Comparison of ENCODE assay signal across 8 cellular contexts in genomic region chr2:43178602-43179542, GRCh38. TPM values are rescaled to one million over a fixed set of nuclear protein-coding genes. Genes with fewer than 3 reads are reported as not detected.
A peak's percentile ranks its signal among the peaks of the same experiment; 100 is the strongest.
DNase-seq lines count a peak whose midpoint lies in the region; ATAC-seq, FAIRE-seq and TF ChIP-seq lines count a peak whose summit lies in the region.

No MANE protein-coding gene starts in this region.

- H3K9ac ChIP-seq in HepG2 (ENCODE audit: insufficient read depth, low read depth, low read length) = peak overlapping the region; percentile 63

- H4K20me1 ChIP-seq in HepG2 (ENCODE audit: insufficient read depth, low read length) = no peaks in the 10 kb centered on the region

- peak; percentile 20; the same call in 1 of the 2 replicates for TF ChIP-seq RAD21 in HepG2 (CRISPR knock-in tag; IDR thresholded peaks at IDR 0.05)

- H3K4me3 ChIP-seq in coronary artery (no peak overlapping the region), HepG2 (replicated peaks in 1 of 3; ENCODE audit: insufficient read depth in 1 of 3, low read depth in 2 of 3, low read length in 3 of 3) (peak overlapping the region; percentile 43 to 62 (median 61))

- no peak; a peak in 1 of 4 replicates for TF ChIP-seq POLR2A in HepG2 (IDR thresholded peaks at IDR 0.05; ENCODE audit: insufficient read depth in 1 of 2, low read depth in 2 of 2, low read length in 2 of 2)

- TF ChIP-seq EP300 in HepG2 (IDR thresholded peaks at IDR 0.05; ENCODE audit: low read depth in 2 of 2, low read length in 2 of 2) (peak in 1 of 2 experiments; percentile 77; a peak in 2 of 4 replicates), HepG2 (CRISPR knock-in tag; IDR thresholded peaks at IDR 0.05; ENCODE audit: borderline replicate concordance) (peak; percentile 53)

- TSS peak; percentile 91 for BruUV-seq in HepG2 (replicated peaks; lab: Mats Ljungman, UMichigan)

- in situ Hi-C loops in HepG2 (cut with HindIII; ENCODE audit: extremely low pct_ligation_motif_present, low pct_unique_long_range_greater_than_20kb) = no loop called here

- no peaks in the 10 kb centered on the region for H3K36me3 ChIP-seq in HepG2 (replicated peaks in 1 of 2; ENCODE audit: control insufficient read depth in 1 of 2, insufficient read depth in 2 of 2, low read length in 2 of 2)

- intact Hi-C loops in HepG2 (cut with micrococcal nuclease; ENCODE audit: unreplicated experiment) = loop anchor here (2.0 kb wide), 2 partner anchors 16 to 20 kb away; no protein-coding TSS in a partner anchor

- no peaks in the 10 kb centered on the region for H3K79me2 ChIP-seq in HepG2 (ENCODE audit: insufficient read depth, low read length)

- H2AFZ ChIP-seq in HepG2 (ENCODE audit: low read length) = no peak overlapping the region

- ATAC-seq in HepG2 (peak; percentile 88), HG02970 (IDR thresholded peaks at IDR 0.05; ENCODE audit: low FRiP score, unreplicated experiment) (no peak), GM21576 (IDR thresholded peaks at IDR 0.05; ENCODE audit: unreplicated experiment) (no peak)

- POLR2A ChIA-PET in RWPE1 (lab: Yijun Ruan, JAX; ENCODE audit: low non-redundant PET) = no interaction called here
- POLR2A ChIA-PET in HepG2 (lab: Yijun Ruan, JAX) = interaction anchor here (0.8 to 8.5 kb wide), 21 partner anchors 9 to 387 kb away, joined by 3 to 97 read pairs (median 8); partner anchors contain the start of genes HAAO and ZFP36L2

- FAIRE-seq in HepG2 (lab: Jason Lieb, UNC) = peak; percentile 87

- WGBS in HepG2 (ENCODE audit: low lambda C conversion rate) = 1% methylated on average over 18 of the region's 18 CpGs

- H3K27ac ChIP-seq in RWPE1 = peak overlapping the region; percentile 98
- peak overlapping the region; percentile 62 to 81 for H3K27ac ChIP-seq in coronary artery
- peak overlapping the region; percentile 81 for H3K27ac ChIP-seq in HepG2 (ENCODE audit: extremely low read length, insufficient read depth, low read length)
- H3K27ac ChIP-seq in substantia nigra (ENCODE audit: low read depth, low read length, poor library complexity, severe bottlenecking) = peak overlapping the region; percentile 35

- H3K9me3 ChIP-seq in HepG2 (ENCODE audit: low read length) = no peaks in the 10 kb centered on the region

- CTCF ChIA-PET in RWPE1 (lab: Yijun Ruan, JAX) = interaction anchor here (0.6 to 0.7 kb wide), 2 partner anchors 225 to 341 kb away, joined by 3 read pairs; no protein-coding TSS in a partner anchor
- CTCF ChIA-PET in HepG2 (lab: Yijun Ruan, JAX; ENCODE audit: low intra/inter-chr PET ratio, low total read pairs) = interaction anchor here (0.7 kb wide), 1 partner anchor 9 kb away, joined by 3 read pairs; no protein-coding TSS in a partner anchor

- H3K4me1 ChIP-seq in HepG2 (ENCODE audit: insufficient read depth, low read length) = peaks cover 77% of the 10 kb centered on the region

- DNase-seq in AG20443 (ENCODE audit: low spot score) = peak; percentile 93
- DNase-seq in HS-5 (ENCODE audit: low read depth) = peak; percentile 8
- peak; percentile 85 for DNase-seq in RWPE1 (ENCODE audit: low spot score)
- peak; percentile 90 for DNase-seq in coronary artery (ENCODE audit: low spot score)
- peak; percentile 90 for DNase-seq in HepG2 (ENCODE audit: low spot score)
- DNase-seq in substantia nigra (lab: John Stamatoyannopoulos, UW) = peak in 10 of 49 donors; percentile 7 to 52 (median 18)

- peak overlapping the region; percentile 93 for H3K4me2 ChIP-seq in HepG2 (ENCODE audit: low read depth, low read length)

- no peaks in the 10 kb centered on the region for H3K27me3 ChIP-seq in HepG2 (ENCODE audit: control insufficient read depth in 1 of 2, insufficient read depth in 2 of 2, low read length in 2 of 2)

- TF ChIP-seq CTCF in RWPE1 (conservative IDR thresholded peaks at IDR 0.05; ENCODE audit: low read depth) (no peak), coronary artery (IDR thresholded peaks at IDR 0.05) (no peak), HepG2 (CRISPR knock-in tag; IDR thresholded peaks at IDR 0.05) (peak; percentile 1; the same call in 1 of the 2 replicates)

TF ChIP-seq in HepG2, 621 proteins besides CTCF, POLR2A, EP300 and RAD21 (continues in another document):
- peak; percentile 89 for TF ChIP-seq RXRA (CRISPR knock-in tag; IDR thresholded peaks at IDR 0.05)
- TF ChIP-seq SOX6 (IDR thresholded peaks at IDR 0.05) = no peak
- TF ChIP-seq SOX6 (CRISPR knock-in tag; IDR thresholded peaks at IDR 0.05) = peak; percentile 95
- TF ChIP-seq, protein P1, sequence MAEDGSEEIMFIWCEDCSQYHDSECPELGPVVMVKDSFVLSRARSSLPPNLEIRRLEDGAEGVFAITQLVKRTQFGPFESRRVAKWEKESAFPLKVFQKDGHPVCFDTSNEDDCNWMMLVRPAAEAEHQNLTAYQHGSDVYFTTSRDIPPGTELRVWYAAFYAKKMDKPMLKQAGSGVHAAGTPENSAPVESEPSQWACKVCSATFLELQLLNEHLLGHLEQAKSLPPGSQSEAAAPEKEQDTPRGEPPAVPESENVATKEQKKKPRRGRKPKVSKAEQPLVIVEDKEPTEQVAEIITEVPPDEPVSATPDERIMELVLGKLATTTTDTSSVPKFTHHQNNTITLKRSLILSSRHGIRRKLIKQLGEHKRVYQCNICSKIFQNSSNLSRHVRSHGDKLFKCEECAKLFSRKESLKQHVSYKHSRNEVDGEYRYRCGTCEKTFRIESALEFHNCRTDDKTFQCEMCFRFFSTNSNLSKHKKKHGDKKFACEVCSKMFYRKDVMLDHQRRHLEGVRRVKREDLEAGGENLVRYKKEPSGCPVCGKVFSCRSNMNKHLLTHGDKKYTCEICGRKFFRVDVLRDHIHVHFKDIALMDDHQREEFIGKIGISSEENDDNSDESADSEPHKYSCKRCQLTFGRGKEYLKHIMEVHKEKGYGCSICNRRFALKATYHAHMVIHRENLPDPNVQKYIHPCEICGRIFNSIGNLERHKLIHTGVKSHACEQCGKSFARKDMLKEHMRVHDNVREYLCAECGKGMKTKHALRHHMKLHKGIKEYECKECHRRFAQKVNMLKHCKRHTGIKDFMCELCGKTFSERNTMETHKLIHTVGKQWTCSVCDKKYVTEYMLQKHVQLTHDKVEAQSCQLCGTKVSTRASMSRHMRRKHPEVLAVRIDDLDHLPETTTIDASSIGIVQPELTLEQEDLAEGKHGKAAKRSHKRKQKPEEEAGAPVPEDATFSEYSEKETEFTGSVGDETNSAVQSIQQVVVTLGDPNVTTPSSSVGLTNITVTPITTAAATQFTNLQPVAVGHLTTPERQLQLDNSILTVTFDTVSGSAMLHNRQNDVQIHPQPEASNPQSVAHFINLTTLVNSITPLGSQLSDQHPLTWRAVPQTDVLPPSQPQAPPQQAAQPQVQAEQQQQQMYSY (CRISPR knock-in tag; IDR thresholded peaks at IDR 0.05) = no peak
- no peak for TF ChIP-seq CSRNP2 (CRISPR knock-in tag; conservative IDR thresholded peaks at IDR 0.05; ENCODE audit: low read depth)
- no peak for TF ChIP-seq ZNF430 (CRISPR knock-in tag; IDR thresholded peaks at IDR 0.05)

RNA-seq across cellular contexts. Expression of gene ZFP36L2, which starts 47.5 kb away (rescaled TPM):
- total RNA-seq in HepG2 (2016; rRNA removed; fragmentation: Illumina TruSeq; extraction: Trizol) = 21.8 and 32.5 TPM in 2 replicates
- 10.9 and 11.1 TPM in 2 replicates for total RNA-seq in HepG2 (2016; cell fraction: cytosol; rRNA removed; fragmentation: Illumina TruSeq; extraction: Trizol; ENCODE audit: low read depth)
- total RNA-seq in HepG2 (2016; cell fraction: insoluble cytoplasmic fraction; rRNA removed; fragmentation: Illumina TruSeq; extraction: Trizol) = 20.7 and 30.7 TPM in 2 replicates
- total RNA-seq in HepG2 (2016; cell fraction: membrane; rRNA removed; fragmentation: Illumina TruSeq; extraction: Trizol) = 45.2 and 45.6 TPM in 2 replicates
- total RNA-seq in HepG2 (2016; cell fraction: nucleus; rRNA removed; fragmentation: Illumina TruSeq; extraction: Trizol) = 28.9 and 31.5 TPM in 2 replicates
- polyA plus RNA-seq in HepG2 (2011; rRNA removed) = 11.2 and 12.5 TPM in 2 replicates
- 6.8 and 9.1 TPM in 2 replicates for polyA plus RNA-seq in HepG2 (2011; cell fraction: cytosol; rRNA removed)
- polyA plus RNA-seq in HepG2 (2011; cell fraction: nucleus; rRNA removed) = 13.5 and 16.7 TPM in 2 replicates
- polyA plus RNA-seq in HepG2 (2012) = 52.4 and 60.8 TPM in 2 replicates
- 10.6 and 12.4 TPM in 2 replicates for polyA plus RNA-seq in HepG2 (2016; cell fraction: cytosol; fragmentation: Illumina TruSeq; extraction: Trizol; ENCODE audit: low read depth)
- polyA plus RNA-seq in HepG2 (2016; cell fraction: insoluble cytoplasmic fraction; fragmentation: Illumina TruSeq; extraction: Trizol; ENCODE audit: low read depth) = 78.1 and 90.4 TPM in 2 replicates
- polyA plus RNA-seq in HepG2 (2016; cell fraction: membrane; fragmentation: Illumina TruSeq; extraction: Trizol; ENCODE audit: low read depth) = 44.3 and 47.5 TPM in 2 replicates
- polyA plus RNA-seq in HepG2 (2016; cell fraction: nucleus; fragmentation: Illumina TruSeq; extraction: Trizol; ENCODE audit: insufficient read depth, low read depth) = 95.3 and 99.0 TPM in 2 replicates
- 3.9 and 12.4 TPM in 2 replicates for polyA minus RNA-seq in HepG2 (2011; rRNA and poly(A)+ RNA removed; ENCODE audit: low replicate concordance)
- polyA minus RNA-seq in HepG2 (2011; cell fraction: cytosol; rRNA and poly(A)+ RNA removed) = 25.5 and 27.1 TPM in 2 replicates
- 10.1 and 12.1 TPM in 2 replicates for polyA minus RNA-seq in HepG2 (2011; cell fraction: nucleus; rRNA and poly(A)+ RNA removed)

Comparison
In these comparisons a context has a peak if more than half of its experiments do, and no peak if none do; other contexts are left out.
1. H3K27ac ChIP-seq: peak in every context shown above with its lines; median percentile 98 in RWPE1; 81 in HepG2; 72 in coronary artery; 35 in substantia nigra.